Comparison of ENCODE assay signal across 8 cellular contexts in genomic region chr9:37913480-37914153, GRCh38.
A peak's percentile ranks its signal among the peaks of the same experiment; 100 is the strongest.
DNase-seq lines count a peak whose midpoint lies in the region; ATAC-seq lines count a peak whose summit lies in the region.

No MANE protein-coding gene starts in this region.

- DNase-seq in NK-92 treated with Interleukin-12 subunit alpha and Interleukin-12 subunit beta, amount 100 ng/mL, for 24 hours (lab: John Stamatoyannopoulos, UW), result peak; percentile 55
- no peak for DNase-seq in NK-92 (lab: John Stamatoyannopoulos, UW; ENCODE audit: unreplicated experiment)
- DNase-seq in NCI-H2227 (lab: John Stamatoyannopoulos, UW; ENCODE audit: unreplicated experiment), result peak; percentile 86
- DNase-seq in activated CD4-positive, CD25-positive, alpha-beta regulatory T cell (lab: John Stamatoyannopoulos, UW), result peak; percentile 40 to 69 (median 54)
- peak; percentile 84 for DNase-seq in cerebellar cortex (ENCODE audit: low spot score)
- peak; percentile 95 for DNase-seq in left kidney (ENCODE audit: low read depth, low spot score)
- DNase-seq in stimulated activated CD4-positive, alpha-beta T cell treated with anti-CD3 and anti-CD28 coated beads, Interleukin-4, amount 100 ng/mL, for 4 hours, result peak; percentile 64 to 76

- ATAC-seq in HG03095 (IDR thresholded peaks at IDR 0.05; ENCODE audit: unreplicated experiment), result peak; percentile 64
